Comparison of ENCODE assay signal across 16 cellular contexts in the genomic region with DNA sequence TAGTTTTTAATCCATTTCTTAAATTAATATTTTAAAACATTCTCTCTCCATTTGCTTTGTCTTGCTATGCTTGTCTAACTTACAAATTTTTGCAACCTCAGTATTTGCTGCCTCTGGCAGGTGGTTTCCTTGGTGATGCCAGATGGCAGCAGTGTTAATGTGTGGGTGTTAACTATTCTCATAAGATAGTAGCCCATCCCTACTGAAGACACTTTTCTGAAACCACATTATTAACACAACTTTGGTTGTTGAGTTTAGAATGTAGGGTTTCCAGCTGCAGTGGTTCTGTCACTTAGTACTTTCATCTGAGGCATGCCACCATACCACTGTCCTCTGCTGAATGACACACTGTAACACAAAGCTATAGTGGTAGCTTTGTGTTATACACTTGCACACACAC.
DNase-seq lines count a peak whose midpoint lies in the region; ATAC-seq and TF ChIP-seq lines count a peak whose summit lies in the region.
"Had no signal": no experiment of that assay in that cellular context is flagged by ENCODE, and none has a peak within 500 bp of the region (broad histone marks: within the 10 kb centered on the region; RNA-seq: fewer than 3 reads in every experiment).

No MANE protein-coding gene starts in this region.

- no peaks in the 10 kb centered on the region for H3K4me1 ChIP-seq in gastrocnemius medialis
- no peaks in the 10 kb centered on the region for H3K4me1 ChIP-seq in PC-9 (replicated peaks; ENCODE audit: insufficient read depth)
- H3K4me1 ChIP-seq: neural progenitor cell, suprapubic skin had no signal

- H3K9me3 Mint-ChIP-seq in immature natural killer cell (no peaks in the 10 kb centered on the region), glutamatergic neuron (ENCODE audit: unreplicated experiment) (peaks cover 2% of the 10 kb centered on the region)
- H3K9me3 Mint-ChIP-seq: HFFc6, neural progenitor cell had no signal

- no peaks in the 10 kb centered on the region for H3K9me3 ChIP-seq in gastrocnemius medialis
- H3K9me3 ChIP-seq in PC-9 (ENCODE audit: insufficient read depth, low read depth), result no peaks in the 10 kb centered on the region
- H3K9me3 ChIP-seq: suprapubic skin had no signal

- H3K4me3 Mint-ChIP-seq in immature natural killer cell (peak overlapping the region in 2 of 5 donors; percentile 23 to 30), glutamatergic neuron (ENCODE audit: unreplicated experiment) (no peak overlapping the region)
- H3K4me3 Mint-ChIP-seq: HFFc6, neural progenitor cell had no signal

- peaks cover 0 to 7% of the 10 kb centered on the region in 2 donors for H3K36me3 ChIP-seq in gastrocnemius medialis
- peaks cover 6% of the 10 kb centered on the region; the same call in 1 of the 2 replicates for H3K36me3 ChIP-seq in PC-9 (ENCODE audit: low read depth)
- H3K36me3 ChIP-seq: suprapubic skin had no signal

- H3K4me2 ChIP-seq in PC-9, result no peak overlapping the region
- H3K4me2 ChIP-seq: hepatocyte, neural progenitor cell had no signal

- H3K79me2 ChIP-seq in PC-9 (ENCODE audit: low read depth), result no peaks in the 10 kb centered on the region

- TF ChIP-seq POLR2A in gastrocnemius medialis (IDR thresholded peaks at IDR 0.05), result no peak

- H3K9me2 ChIP-seq in PC-9 (ENCODE audit: insufficient read depth), result no peaks in the 10 kb centered on the region

- intact Hi-C loops in gastrocnemius medialis (cut with DNase I; ENCODE audit: low total_unique reads), result no loop called here
- intact Hi-C loops in PC-9 (cut with micrococcal nuclease; ENCODE audit: unreplicated experiment), result no loop called here

- H3K4me1 Mint-ChIP-seq in immature natural killer cell (peaks cover 8 to 10% of the 10 kb centered on the region in 2 donors), glutamatergic neuron (ENCODE audit: low read depth, unreplicated experiment) (peaks cover 23% of the 10 kb centered on the region)
- H3K4me1 Mint-ChIP-seq: neural progenitor cell had no signal

- in situ Hi-C loops in gastrocnemius medialis (cut with MboI; ENCODE audit: low sequenced_read_pairs in 4 of 4), result no loop called here

- H3K4me3 ChIP-seq in gastrocnemius medialis (no peak overlapping the region), PC-9 (no peak overlapping the region)
- H3K4me3 ChIP-seq: hepatocyte, neural progenitor cell, suprapubic skin had no signal

- POLR2A ChIA-PET in PC-9 (lab: Charles Lee; ENCODE audit: unreplicated experiment), result no interaction called here

- H3K27ac Mint-ChIP-seq in immature natural killer cell, result peak overlapping the region in 1 of 6 donors; percentile 37
- no peak overlapping the region for H3K27ac Mint-ChIP-seq in glutamatergic neuron (ENCODE audit: unreplicated experiment)
- H3K27ac Mint-ChIP-seq: HFFc6, neural progenitor cell had no signal

- TF ChIP-seq CTCF in gastrocnemius medialis (IDR thresholded peaks at IDR 0.05 in 4 of 5, conservative IDR thresholded peaks at IDR 0.05 in 1 of 5) (no peak), PC-9 (conservative IDR thresholded peaks at IDR 0.05) (no peak), glutamatergic neuron (IDR thresholded peaks at IDR 0.05; ENCODE audit: partially characterized antibody, unreplicated experiment) (no peak)

- ATAC-seq in GM18873 (IDR thresholded peaks at IDR 0.05; ENCODE audit: low FRiP score, unreplicated experiment) (peak; percentile 55), GM21717 (IDR thresholded peaks at IDR 0.05; ENCODE audit: unreplicated experiment) (peak; percentile 79), HG03354 (IDR thresholded peaks at IDR 0.05; ENCODE audit: poor library complexity, severe bottlenecking, unreplicated experiment) (peak; percentile 90), gastrocnemius medialis (no peak)
- ATAC-seq: left ventricle myocardium superior had no signal

- no peaks in the 10 kb centered on the region for H4K20me1 ChIP-seq in PC-9 (ENCODE audit: insufficient read depth)

- H3K27ac ChIP-seq in gastrocnemius medialis (no peak overlapping the region), PC-9 (no peak overlapping the region)
- H3K27ac ChIP-seq: hepatocyte, neural progenitor cell, suprapubic skin had no signal

- H3K27me3 ChIP-seq in gastrocnemius medialis (no peaks in the 10 kb centered on the region), PC-9 (ENCODE audit: insufficient read depth, low read depth) (no peaks in the 10 kb centered on the region)
- H3K27me3 ChIP-seq: hepatocyte, neural progenitor cell, suprapubic skin had no signal

- H3F3A ChIP-seq in PC-9 (ENCODE audit: insufficient read depth, low read depth), result no peaks in the 10 kb centered on the region; the same call in 1 of the 2 replicates

- no peak overlapping the region for H2AFZ ChIP-seq in PC-9
- H2AFZ ChIP-seq: hepatocyte, neural progenitor cell had no signal

- CTCF ChIA-PET in PC-9 (lab: Charles Lee), result no interaction called here

- H3K36me3 Mint-ChIP-seq in immature natural killer cell, result no peaks in the 10 kb centered on the region
- H3K36me3 Mint-ChIP-seq in glutamatergic neuron (ENCODE audit: unreplicated experiment), result no peaks in the 10 kb centered on the region
- H3K36me3 Mint-ChIP-seq: neural progenitor cell had no signal

- DNase-seq in immature natural killer cell (peak in 2 of 3 donors; percentile 20 to 61), gastrocnemius medialis (no peak), PC-9 (no peak), glutamatergic neuron (no peak)
- DNase-seq in activated naive CD4-positive, alpha-beta T cell treated with anti-CD3 and anti-CD28 coated beads, Interleukin-2, amount 50 U/mL, for 16 hours, result no peak
- DNase-seq: C1 segment of cervical spinal cord, erythroblast, HFFc6, left ventricle myocardium superior, NCI-H1048 had no signal

- H3K27me3 Mint-ChIP-seq in immature natural killer cell (ENCODE audit: low read depth in 3 of 3) (peaks cover 0 to 2% (median 0%) of the 10 kb centered on the region in 3 donors), glutamatergic neuron (ENCODE audit: unreplicated experiment) (no peaks in the 10 kb centered on the region)

- BruUV-seq in PC-9 (replicated peaks; lab: Mats Ljungman, UMichigan), result no TSS peak

Comparison
In these comparisons a context has a peak if more than half of its experiments do, and no peak if none do; other contexts are left out.
1. ATAC-seq: peak in GM18873 (single experiment), GM21717 (single experiment) and HG03354 (single experiment); none in gastrocnemius medialis (0 of 2).
2. DNase-seq: peak in immature natural killer cell (2 of 3); none in gastrocnemius medialis (0 of 2), PC-9 (0 of 2), glutamatergic neuron (single experiment) and activated naive CD4-positive, alpha-beta T cell treated with anti-CD3 and anti-CD28 coated beads, Interleukin-2, amount 50 U/mL, for 16 hours (single experiment).